ENCODE assay signal across 2 cellular contexts in genomic region chr3:9791127-9791526, GRCh38.
TF ChIP-seq lines count a peak whose summit lies in the region.

No MANE protein-coding gene starts in this region.

TF ChIP-seq in SK-N-SH, 30 proteins besides CTCF, POLR2A, EP300 and RAD21 (continued from another document):
- TF ChIP-seq, protein P1, sequence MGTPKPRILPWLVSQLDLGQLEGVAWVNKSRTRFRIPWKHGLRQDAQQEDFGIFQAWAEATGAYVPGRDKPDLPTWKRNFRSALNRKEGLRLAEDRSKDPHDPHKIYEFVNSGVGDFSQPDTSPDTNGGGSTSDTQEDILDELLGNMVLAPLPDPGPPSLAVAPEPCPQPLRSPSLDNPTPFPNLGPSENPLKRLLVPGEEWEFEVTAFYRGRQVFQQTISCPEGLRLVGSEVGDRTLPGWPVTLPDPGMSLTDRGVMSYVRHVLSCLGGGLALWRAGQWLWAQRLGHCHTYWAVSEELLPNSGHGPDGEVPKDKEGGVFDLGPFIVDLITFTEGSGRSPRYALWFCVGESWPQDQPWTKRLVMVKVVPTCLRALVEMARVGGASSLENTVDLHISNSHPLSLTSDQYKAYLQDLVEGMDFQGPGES (IDR thresholded peaks at IDR 0.05; ENCODE audit: low read depth, low read length): no peak
- TF ChIP-seq FOSL2 (IDR thresholded peaks at IDR 0.05; ENCODE audit: borderline replicate concordance, low read depth) (no peak), MAX (IDR thresholded peaks at IDR 0.05; ENCODE audit: low read depth) (no peak), EZH2phosphoT487 (IDR thresholded peaks at IDR 0.05; ENCODE audit: borderline replicate concordance, low read depth) (no peak), FOXM1 (IDR thresholded peaks at IDR 0.05; ENCODE audit: low read depth) (no peak), TAF1 (IDR thresholded peaks at IDR 0.05; ENCODE audit: borderline replicate concordance, low read depth, low read length) (no peak), PBX3 (IDR thresholded peaks at IDR 0.05) (no peak), SIN3A (IDR thresholded peaks at IDR 0.05; ENCODE audit: borderline replicate concordance, low read depth, low read length) (no peak), CHD2 (IDR thresholded peaks at IDR 0.05; ENCODE audit: low read length, partially characterized antibody) (no peak), USF2 (IDR thresholded peaks at IDR 0.05; ENCODE audit: borderline replicate concordance, low read depth, low read length) (no peak), RFX5 (IDR thresholded peaks at IDR 0.05; ENCODE audit: low read length) (no peak), JUND (IDR thresholded peaks at IDR 0.05) (no peak), YY1 (IDR thresholded peaks at IDR 0.05; ENCODE audit: low read depth) (no peak)

TF ChIP-seq in SK-N-SH treated with all-trans-retinoic acid at 6 μM for 48 hours, 23 proteins besides CTCF, POLR2A, EP300 and RAD21 (continued from another document):
- TF ChIP-seq CREB5 (CRISPR knock-in tag; IDR thresholded peaks at IDR 0.05; ENCODE audit: low read depth) (no peak), CSDC2 (CRISPR knock-in tag; IDR thresholded peaks at IDR 0.05) (no peak), GLIS3 (CRISPR knock-in tag; IDR thresholded peaks at IDR 0.05) (no peak), ZC3H10 (CRISPR knock-in tag; IDR thresholded peaks at IDR 0.05) (no peak), BACH2 (CRISPR knock-in tag; IDR thresholded peaks at IDR 0.05; ENCODE audit: borderline replicate concordance) (no peak), ZNF565 (CRISPR knock-in tag; conservative IDR thresholded peaks at IDR 0.05; ENCODE audit: low read depth) (no peak), POU6F1 (CRISPR knock-in tag; IDR thresholded peaks at IDR 0.05; ENCODE audit: borderline replicate concordance, low read depth) (no peak), ZFP30 (CRISPR knock-in tag; IDR thresholded peaks at IDR 0.05) (no peak), TCF4 (CRISPR knock-in tag; IDR thresholded peaks at IDR 0.05; ENCODE audit: borderline replicate concordance) (no peak), ESRRG (CRISPR knock-in tag; IDR thresholded peaks at IDR 0.05) (no peak), ISL1 (CRISPR knock-in tag; IDR thresholded peaks at IDR 0.05) (no peak), ZNF8 (CRISPR knock-in tag; IDR thresholded peaks at IDR 0.05) (no peak), PPARA (CRISPR knock-in tag; IDR thresholded peaks at IDR 0.05; ENCODE audit: borderline replicate concordance) (no peak), TOX (CRISPR knock-in tag; IDR thresholded peaks at IDR 0.05; ENCODE audit: borderline replicate concordance) (no peak)
- TF ChIP-seq, protein P2, sequence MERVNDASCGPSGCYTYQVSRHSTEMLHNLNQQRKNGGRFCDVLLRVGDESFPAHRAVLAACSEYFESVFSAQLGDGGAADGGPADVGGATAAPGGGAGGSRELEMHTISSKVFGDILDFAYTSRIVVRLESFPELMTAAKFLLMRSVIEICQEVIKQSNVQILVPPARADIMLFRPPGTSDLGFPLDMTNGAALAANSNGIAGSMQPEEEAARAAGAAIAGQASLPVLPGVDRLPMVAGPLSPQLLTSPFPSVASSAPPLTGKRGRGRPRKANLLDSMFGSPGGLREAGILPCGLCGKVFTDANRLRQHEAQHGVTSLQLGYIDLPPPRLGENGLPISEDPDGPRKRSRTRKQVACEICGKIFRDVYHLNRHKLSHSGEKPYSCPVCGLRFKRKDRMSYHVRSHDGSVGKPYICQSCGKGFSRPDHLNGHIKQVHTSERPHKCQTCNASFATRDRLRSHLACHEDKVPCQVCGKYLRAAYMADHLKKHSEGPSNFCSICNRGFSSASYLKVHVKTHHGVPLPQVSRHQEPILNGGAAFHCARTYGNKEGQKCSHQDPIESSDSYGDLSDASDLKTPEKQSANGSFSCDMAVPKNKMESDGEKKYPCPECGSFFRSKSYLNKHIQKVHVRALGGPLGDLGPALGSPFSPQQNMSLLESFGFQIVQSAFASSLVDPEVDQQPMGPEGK (CRISPR knock-in tag; IDR thresholded peaks at IDR 0.05; ENCODE audit: borderline replicate concordance): no peak
